20 cellular contexts compared by ENCODE assay signal in genomic region chr15:93074596-93074995, GRCh38. TPM values are rescaled to one million over a fixed set of nuclear protein-coding genes. Genes with fewer than 3 reads are reported as not detected.
"Had no signal": no experiment of that assay in that cellular context is flagged by ENCODE, and none has a peak within 500 bp of the region (broad histone marks: within the 10 kb centered on the region; RNA-seq: fewer than 3 reads in every experiment).

No MANE protein-coding gene starts in this region.

- H3K36me3 Mint-ChIP-seq: activated CD4-positive, alpha-beta memory T cell treated with anti-CD3 and anti-CD28 coated beads for 36 hours; activated CD8-positive, alpha-beta memory T cell treated with anti-CD3 and anti-CD28 coated beads, Interleukin-2, amount 10 ng/mL, durations not matched to agents 7 days and 5 days had no signal

- H3K36me3 ChIP-seq: tibial nerve had no signal

- H3K4me1 ChIP-seq: foreskin keratinocyte had no signal

- H3K9me3 ChIP-seq: tibial nerve had no signal

- H3K27ac ChIP-seq: foreskin keratinocyte, SK-N-MC had no signal

- H3K4me3 Mint-ChIP-seq: activated CD4-positive, alpha-beta memory T cell treated with anti-CD3 and anti-CD28 coated beads for 36 hours; activated CD8-positive, alpha-beta memory T cell treated with anti-CD3 and anti-CD28 coated beads, Interleukin-2, amount 10 ng/mL, durations not matched to agents 7 days and 5 days; activated naive CD4-positive, alpha-beta T cell treated with anti-CD3 and anti-CD28 coated beads, Interleukin-2, amount 10 ng/mL, durations not matched to agents 7 days and 5 days had no signal

- ATAC-seq: activated CD8-positive, alpha-beta memory T cell treated with anti-CD3 and anti-CD28 coated beads, Interleukin-2, amount 10 ng/mL, durations not matched to agents 7 days and 5 days; foreskin keratinocyte; stimulated activated naive CD8-positive, alpha-beta T cell treated with anti-CD3 and anti-CD28 coated beads, Interleukin-15, Interleukin-2, amounts not matched to agents 100 U/mL and 50 U/mL, for 24 hours; T-helper 17 cell had no signal

- H3K9me3 Mint-ChIP-seq: activated CD4-positive, alpha-beta memory T cell treated with anti-CD3 and anti-CD28 coated beads for 36 hours; activated naive CD4-positive, alpha-beta T cell treated with anti-CD3 and anti-CD28 coated beads, Interleukin-2, amount 10 ng/mL, durations not matched to agents 7 days and 5 days; nephron progenitor cell had no signal

- H3K27ac Mint-ChIP-seq: activated CD4-positive, alpha-beta memory T cell treated with anti-CD3 and anti-CD28 coated beads for 36 hours; activated CD8-positive, alpha-beta memory T cell treated with anti-CD3 and anti-CD28 coated beads, Interleukin-2, amount 10 ng/mL, durations not matched to agents 7 days and 5 days; activated naive CD4-positive, alpha-beta T cell treated with anti-CD3 and anti-CD28 coated beads, Interleukin-2, amount 10 ng/mL, durations not matched to agents 7 days and 5 days; nephron progenitor cell had no signal

- DNase-seq: activated CD4-positive, alpha-beta memory T cell treated with anti-CD3 and anti-CD28 coated beads for 36 hours; activated CD4-positive, alpha-beta T cell treated with anti-CD3 and anti-CD28 coated beads for 48 hours; activated CD8-positive, alpha-beta memory T cell treated with anti-CD3 and anti-CD28 coated beads, Interleukin-2, amount 10 ng/mL, durations not matched to agents 7 days and 5 days; activated effector memory CD4-positive, alpha-beta T cell treated with anti-CD3 and anti-CD28 coated beads, Interleukin-2, amount 50 U/mL, for 16 hours; activated naive CD4-positive, alpha-beta T cell treated with anti-CD3 and anti-CD28 coated beads, Interleukin-2, amount 10 ng/mL, durations not matched to agents 7 days and 5 days; activated T-cell treated with anti-CD3 and anti-CD28 coated beads for 4 hours; cerebellar nuclear complex; effector CD4-positive, alpha-beta T cell; foreskin keratinocyte; head of caudate nucleus; left ventricle myocardium superior; mammary epithelial cell; midbrain; nephron progenitor cell; stimulated activated CD4-positive, alpha-beta T cell treated with anti-CD3 and anti-CD28 coated beads, Interleukin-4, amount 100 ng/mL, for 24 hours; stimulated activated naive CD8-positive, alpha-beta T cell treated with anti-CD3 and anti-CD28 coated beads, Interleukin-15, Interleukin-2, amounts not matched to agents 100 U/mL and 50 U/mL, for 24 hours; SW 1271; T-helper 17 cell had no signal

- H3K4me3 ChIP-seq: SK-N-MC, tibial nerve had no signal

RNA-seq across cellular contexts. Expression of gene RGMA, which starts 14.4 kb away (rescaled TPM):
- total RNA-seq: T-helper 17 cell had no signal
